8 cellular contexts compared by ENCODE assay signal in genomic region chr17:81484195-81484979, GRCh38. TPM values are rescaled to one million over a fixed set of nuclear protein-coding genes. Genes with fewer than 3 reads are reported as not detected.
DNase-seq lines count a peak whose midpoint lies in the region; ATAC-seq, FAIRE-seq and TF ChIP-seq lines count a peak whose summit lies in the region.

No MANE protein-coding gene starts in this region.

- H3K4me1 ChIP-seq in keratinocyte (ENCODE audit: control insufficient read depth, extremely low read depth, insufficient read depth, low read length) = peaks cover 4% of the 10 kb centered on the region

- H3K9me3 ChIP-seq in keratinocyte (ENCODE audit: control insufficient read depth, low read depth, low read length) = no peaks in the 10 kb centered on the region

- H3K27me3 ChIP-seq in keratinocyte (ENCODE audit: control insufficient read depth, extremely low read depth, insufficient read depth, low read length) = peaks cover 26% of the 10 kb centered on the region

- no peaks in the 10 kb centered on the region for H3K79me2 ChIP-seq in keratinocyte (ENCODE audit: control insufficient read depth, insufficient read depth, low read length)

- no peaks in the 10 kb centered on the region for H3K9me1 ChIP-seq in keratinocyte (ENCODE audit: control insufficient read depth, extremely low read depth, insufficient read depth, low read length)

- TF ChIP-seq CTCF in GM13977 (IDR thresholded peaks at IDR 0.05; ENCODE audit: extremely low read depth, insufficient read depth, missing control alignments) (peak; percentile 97), keratinocyte (optimal IDR thresholded peaks at IDR 0.05 in 1 of 3, IDR thresholded peaks at IDR 0.05 in 1 of 3, conservative IDR thresholded peaks at IDR 0.05 in 1 of 3; ENCODE audit: extremely low read depth in 1 of 3, insufficient read depth in 2 of 3, low read length in 3 of 3) (peak; percentile 66 to 88 (median 80))

- FAIRE-seq in keratinocyte (lab: Jason Lieb, UNC) = no peak

- H3K4me2 ChIP-seq in keratinocyte (ENCODE audit: control insufficient read depth, extremely low read depth, insufficient read depth, low read depth, low read length) = peak overlapping the region; percentile 79

- H2AFZ ChIP-seq in keratinocyte (ENCODE audit: control insufficient read depth, low read length) = peak overlapping the region; percentile 90

- peak overlapping the region; percentile 28 for H3K9ac ChIP-seq in keratinocyte (ENCODE audit: control insufficient read depth, extremely low read depth, insufficient read depth, low read length)

- H3K27ac ChIP-seq in keratinocyte (ENCODE audit: control insufficient read depth, insufficient read depth, low read length) = no peak overlapping the region

- H3K4me3 ChIP-seq in keratinocyte (ENCODE audit: control insufficient read depth in 2 of 3, extremely low read depth in 1 of 3, insufficient read depth in 2 of 3, low read depth in 1 of 3, low read length in 3 of 3) = peak overlapping the region; percentile 17 to 51 (median 42)

- H3K36me3 ChIP-seq in keratinocyte (ENCODE audit: control insufficient read depth in 2 of 2, extremely low read depth in 1 of 2, insufficient read depth in 2 of 2, low read length in 2 of 2) = no peaks in the 10 kb centered on the region

- dilution Hi-C loops in keratinocyte (cut with MboI; ENCODE audit: extremely low pct_ligation_motif_present, low sequenced_read_pairs) = no loop called here

- in situ Hi-C loops in GM13977 (cut with MboI; ENCODE audit: low pct_unique_long_range_greater_than_20kb, low sequenced_read_pairs, unreplicated experiment) = no loop called here

- no peaks in the 10 kb centered on the region for H4K20me1 ChIP-seq in keratinocyte (ENCODE audit: control insufficient read depth, extremely low read depth, insufficient read depth, low read length)

- DNase-seq in GM13977 (ENCODE audit: low spot score) = peak; percentile 92
- peak; percentile 97 for DNase-seq in NCI-H2196 (lab: John Stamatoyannopoulos, UW; ENCODE audit: unreplicated experiment)
- DNase-seq in activated CD4-positive, CD25-positive, alpha-beta regulatory T cell (lab: John Stamatoyannopoulos, UW) = peak; percentile 79 to 86 (median 82)
- peak; percentile 81 for DNase-seq in central memory CD4-positive, alpha-beta T cell
- no peak for DNase-seq in keratinocyte (ENCODE audit: low read depth, low spot score)
- DNase-seq in stimulated activated CD4-positive, alpha-beta T cell treated with anti-CD3 and anti-CD28 coated beads, Interleukin-12 subunit alpha, Interleukin-12 subunit beta, amount 100 ng/mL, for 48 hours (ENCODE audit: low read depth in 2 of 3, low spot score in 1 of 3) = peak; percentile 80 to 85 (median 85)

- ATAC-seq in HG03045 (IDR thresholded peaks at IDR 0.05; ENCODE audit: unreplicated experiment) (peak; percentile 54), GM21576 (IDR thresholded peaks at IDR 0.05; ENCODE audit: unreplicated experiment) (no peak)

RNA-seq across cellular contexts. Expression of gene ACTG1, which starts 28.2 kb away (rescaled TPM):
- 1,003 to 6,215 TPM (median 1,867 TPM) in 3 replicates for polyA plus RNA-seq in keratinocyte
- 5,158 TPM for polyA plus RNA-seq in keratinocyte (2011; ENCODE audit: low read depth)
- polyA plus RNA-seq in keratinocyte (2011; cell fraction: cytosol; rRNA removed) = 3,252 and 7,102 TPM in 2 replicates
- 2,825 and 3,350 TPM in 2 replicates for polyA plus RNA-seq in keratinocyte (2011; cell fraction: nucleus; rRNA removed)
- polyA plus RNA-seq in keratinocyte (2012; ENCODE audit: low replicate concordance) = 3,253 and 4,565 TPM in 2 replicates
- 1,155 to 10,422 TPM (median 1,781 TPM) in 3 replicates for polyA minus RNA-seq in keratinocyte
- 2,831 TPM for polyA minus RNA-seq in keratinocyte (2011; cell fraction: cytosol; rRNA and poly(A)+ RNA removed)
- polyA minus RNA-seq in keratinocyte (2011; cell fraction: nucleus; rRNA and poly(A)+ RNA removed) = 951 and 1,249 TPM in 2 replicates

RNA-seq across cellular contexts. Expression of gene FSCN2, which starts 43.8 kb away (rescaled TPM):
- polyA plus RNA-seq in keratinocyte = not detected in 3 replicates
- not detected for polyA plus RNA-seq in keratinocyte (2011; ENCODE audit: low read depth)
- polyA plus RNA-seq in keratinocyte (2011; cell fraction: cytosol; rRNA removed) = not detected in 2 replicates
- polyA plus RNA-seq in keratinocyte (2011; cell fraction: nucleus; rRNA removed) = 0.09 and 0.19 TPM in 2 replicates
- polyA plus RNA-seq in keratinocyte (2012; ENCODE audit: low replicate concordance) = not detected in 2 replicates
- polyA minus RNA-seq in keratinocyte = not detected in 3 replicates
- polyA minus RNA-seq in keratinocyte (2011; cell fraction: cytosol; rRNA and poly(A)+ RNA removed) = not detected
- 0.32 TPM in 1 of 2 replicates, not detected in the other for polyA minus RNA-seq in keratinocyte (2011; cell fraction: nucleus; rRNA and poly(A)+ RNA removed)
